27 cellular contexts compared by ENCODE assay signal in genomic region chr14:105702275-105702817, GRCh38.
A peak's percentile ranks its signal among the peaks of the same experiment; 100 is the strongest.
DNase-seq lines count a peak whose midpoint lies in the region; ATAC-seq and TF ChIP-seq lines count a peak whose summit lies in the region.
"Had no signal": no experiment of that assay in that cellular context is flagged by ENCODE, and none has a peak within 500 bp of the region (broad histone marks: within the 10 kb centered on the region; RNA-seq: fewer than 3 reads in every experiment).

No MANE protein-coding gene starts in this region.

- intact Hi-C loops in activated B cell treated with CpG ODN at 0.5 μM for 24 hours (cut with micrococcal nuclease), result no loop called here

- no peaks in the 10 kb centered on the region for H3K27me3 ChIP-seq in DOHH2 (ENCODE audit: control insufficient read depth, low read length)
- H3K27me3 ChIP-seq: foreskin keratinocyte, ovary, tibial nerve had no signal

- peaks cover 69% of the 10 kb centered on the region for H3K4me1 ChIP-seq in DOHH2 (ENCODE audit: control insufficient read depth, low read length)
- H3K4me1 ChIP-seq: foreskin keratinocyte, tibial nerve had no signal

- DNase-seq in activated B cell treated with CpG ODN at 0.5 μM for 24 hours (no peak), mesenteric fat pad (ENCODE audit: low spot score) (peak; percentile 85), NCI-H345 treated with DMSO at 0.1 percent for 48 hours (lab: John Stamatoyannopoulos, UW; ENCODE audit: unreplicated experiment) (no peak), HPDE6-E6E7 (ENCODE audit: extremely low spot score) (no peak), iPS-NIHi11 (ENCODE audit: low spot score) (no peak)
- DNase-seq: activated CD4-positive, alpha-beta memory T cell treated with anti-CD3 and anti-CD28 coated beads for 36 hours; activated CD4-positive, CD25-positive, alpha-beta regulatory T cell; activated naive CD4-positive, alpha-beta T cell treated with anti-CD3 and anti-CD28 coated beads, Interleukin-2, amount 50 U/mL, for 16 hours; anterior cingulate cortex; effector memory CD8-positive, alpha-beta T cell; foreskin keratinocyte; NCI-H187 treated with DMSO at 0.1 percent for 48 hours; NCI-H2227 treated with DMSO at 0.1 percent for 48 hours; NCI-H774; OCI-M1; stimulated activated CD4-positive, alpha-beta T cell treated with anti-CD3 and anti-CD28 coated beads, Interleukin-12 subunit alpha, Interleukin-12 subunit beta, amount 100 ng/mL, for 4 hours; stimulated activated CD4-positive, alpha-beta T cell treated with anti-CD3 and anti-CD28 coated beads, Interleukin-4, amount 100 ng/mL, for 24 hours had no signal

- no peaks in the 10 kb centered on the region for H4K20me1 ChIP-seq in DOHH2 (ENCODE audit: control insufficient read depth, insufficient read depth, low read depth, low read length)

- H3K27me3 Mint-ChIP-seq in activated B cell treated with CpG ODN at 0.5 μM for 24 hours, result no peaks in the 10 kb centered on the region
- H3K27me3 Mint-ChIP-seq: effector memory CD8-positive, alpha-beta T cell; stimulated activated naive CD8-positive, alpha-beta T cell treated with anti-CD3 and anti-CD28 coated beads, Interleukin-15, Interleukin-2, amounts not matched to agents 100 ng/mL and 50 ng/mL, for 24 hours had no signal

- peak overlapping the region; percentile 99 for H3K27ac ChIP-seq in DOHH2 (ENCODE audit: low read depth, low read length)
- H3K27ac ChIP-seq: coronary artery, foreskin keratinocyte, ovary, tibial nerve had no signal

- POLR2A ChIA-PET in activated B cell treated with CpG ODN at 0.5 μM for 24 hours (lab: Charles Lee), result interaction anchor here (1.4 to 2.9 kb wide), 2 partner anchors 8 to 160 kb away, joined by 4 to 19 read pairs; no protein-coding TSS in a partner anchor

- peak overlapping the region; percentile 58; the same call in 1 of the 2 replicates for H3K4me3 ChIP-seq in DOHH2 (ENCODE audit: low read length)
- H3K4me3 ChIP-seq: coronary artery, ovary, tibial nerve had no signal

- CTCF ChIA-PET in activated B cell treated with CpG ODN at 0.5 μM for 24 hours (lab: Charles Lee), result no interaction called here

- TF ChIP-seq POLR2A in GM18505 (IDR thresholded peaks at IDR 0.05; ENCODE audit: borderline replicate concordance, extremely low read depth, insufficient read depth, insufficient read length), result peak; percentile 18

- no peak overlapping the region for H3K4me3 Mint-ChIP-seq in activated B cell treated with CpG ODN at 0.5 μM for 24 hours
- H3K4me3 Mint-ChIP-seq: activated CD4-positive, alpha-beta memory T cell treated with anti-CD3 and anti-CD28 coated beads for 36 hours; effector memory CD8-positive, alpha-beta T cell; naive thymus-derived CD8-positive, alpha-beta T cell; stimulated activated naive CD8-positive, alpha-beta T cell treated with anti-CD3 and anti-CD28 coated beads, Interleukin-15, Interleukin-2, amounts not matched to agents 100 ng/mL and 50 ng/mL, for 24 hours had no signal

- H3K9me2 ChIP-seq in DOHH2 (replicated peaks; ENCODE audit: control insufficient read depth, low read length), result no peaks in the 10 kb centered on the region

- H3F3A ChIP-seq in DOHH2 (ENCODE audit: control insufficient read depth, insufficient read depth), result peaks cover 4% of the 10 kb centered on the region; the same call in 1 of the 2 replicates

- peaks cover 9% of the 10 kb centered on the region; the same call in 1 of the 2 replicates for H3K36me3 ChIP-seq in DOHH2 (ENCODE audit: control insufficient read depth, low read length)
- H3K36me3 ChIP-seq: ovary, tibial nerve had no signal

- TF ChIP-seq CTCF in DOHH2 (IDR thresholded peaks at IDR 0.05; ENCODE audit: low read depth, low read length, poor library complexity, severe bottlenecking) (no peak), activated B cell treated with CpG ODN at 0.5 μM for 24 hours (IDR thresholded peaks at IDR 0.05) (no peak)

- no peaks in the 10 kb centered on the region; the same call in 1 of the 2 replicates for H3K79me2 ChIP-seq in DOHH2 (ENCODE audit: control insufficient read depth, low read length)

- peak overlapping the region; percentile 75 for H3K4me2 ChIP-seq in DOHH2 (ENCODE audit: low read length)

- ATAC-seq in GM18505 (IDR thresholded peaks at IDR 0.05; ENCODE audit: unreplicated experiment) (no peak), activated B cell treated with CpG ODN at 0.5 μM for 24 hours (ENCODE audit: low read depth) (no peak), HG03432 (IDR thresholded peaks at IDR 0.05; ENCODE audit: unreplicated experiment) (no peak)
- ATAC-seq: effector memory CD8-positive, alpha-beta T cell; esophagus mucosa; foreskin keratinocyte; naive thymus-derived CD8-positive, alpha-beta T cell; right cardiac atrium had no signal

- peak overlapping the region; percentile 99 for H3K27ac Mint-ChIP-seq in activated B cell treated with CpG ODN at 0.5 μM for 24 hours

- H3K36me3 Mint-ChIP-seq in activated B cell treated with CpG ODN at 0.5 μM for 24 hours (ENCODE audit: low read depth), result peaks cover 21% of the 10 kb centered on the region
- H3K36me3 Mint-ChIP-seq: activated CD4-positive, alpha-beta memory T cell treated with anti-CD3 and anti-CD28 coated beads for 36 hours; naive thymus-derived CD8-positive, alpha-beta T cell had no signal

- peaks cover 72% of the 10 kb centered on the region for H3K4me1 Mint-ChIP-seq in activated B cell treated with CpG ODN at 0.5 μM for 24 hours

- H3K9me3 Mint-ChIP-seq in activated B cell treated with CpG ODN at 0.5 μM for 24 hours, result no peaks in the 10 kb centered on the region
- H3K9me3 Mint-ChIP-seq: activated CD4-positive, alpha-beta memory T cell treated with anti-CD3 and anti-CD28 coated beads for 36 hours; effector memory CD8-positive, alpha-beta T cell; naive thymus-derived CD8-positive, alpha-beta T cell; stimulated activated naive CD8-positive, alpha-beta T cell treated with anti-CD3 and anti-CD28 coated beads, Interleukin-15, Interleukin-2, amounts not matched to agents 100 ng/mL and 50 ng/mL, for 24 hours had no signal

- H3K9me3 ChIP-seq in DOHH2 (ENCODE audit: control insufficient read depth, insufficient read depth, low read length), result no peaks in the 10 kb centered on the region
- H3K9me3 ChIP-seq: ovary had no signal
